8 cellular contexts compared by ENCODE assay signal in the genomic region with DNA sequence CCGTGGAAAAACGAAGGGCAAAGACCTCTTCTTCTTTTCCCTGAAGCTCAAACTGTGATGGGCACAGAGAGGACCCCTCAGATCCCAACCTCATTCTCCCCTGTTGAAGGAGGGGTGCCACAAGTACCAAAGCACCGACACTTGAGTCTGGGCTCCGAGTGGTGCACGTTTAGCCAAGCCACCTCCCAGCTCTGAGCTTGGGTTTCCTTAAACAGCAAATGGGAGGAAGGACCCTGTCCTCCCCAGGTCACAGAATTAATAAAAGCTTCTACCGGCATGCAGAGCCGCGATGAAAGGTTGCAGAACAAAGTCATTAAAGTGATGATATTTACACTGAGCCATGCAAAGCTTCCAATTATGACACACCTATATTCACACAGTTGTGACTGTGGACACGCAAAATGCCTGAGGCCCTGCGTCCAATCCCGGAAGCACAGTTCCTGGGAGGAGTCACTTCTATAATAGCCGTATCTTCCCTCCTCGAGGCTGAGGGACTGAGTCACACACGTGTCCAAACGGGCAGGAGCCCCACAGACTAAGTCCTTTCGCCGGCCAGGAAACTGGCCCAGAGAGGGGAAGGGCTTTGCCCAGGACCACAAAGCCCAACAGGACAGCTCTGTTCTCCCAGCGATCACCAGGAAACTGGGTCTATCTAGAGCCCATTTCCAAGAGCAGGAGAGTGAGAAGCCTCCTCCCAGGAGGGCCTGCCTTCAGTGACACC. TPM values are rescaled to one million over a fixed set of nuclear protein-coding genes. Genes with fewer than 3 reads are reported as not detected.
DNase-seq lines count a peak whose midpoint lies in the region; ATAC-seq and TF ChIP-seq lines count a peak whose summit lies in the region.

No MANE protein-coding gene starts in this region.

- intact Hi-C loops in left ventricle myocardium inferior (cut with micrococcal nuclease), result no loop called here

- H3K4me3 Mint-ChIP-seq in T-helper 2 cell treated with Interferon-gamma antibody and Interleukin-4, amounts not matched to agents 5 μg/mL and 100 μg/mL, for 36 hours, result peak overlapping the region; percentile 85
- peak overlapping the region; percentile 73 for H3K4me3 Mint-ChIP-seq in progenitor cell of endocrine pancreas (ENCODE audit: low read depth)

- peak overlapping the region; percentile 83 for H3K4me3 ChIP-seq in left ventricle myocardium inferior

- H3K4me1 Mint-ChIP-seq in T-helper 2 cell treated with Interferon-gamma antibody and Interleukin-4, amounts not matched to agents 5 μg/mL and 100 μg/mL, for 36 hours (ENCODE audit: low read depth), result peaks cover 34% of the 10 kb centered on the region
- peaks cover 29% of the 10 kb centered on the region for H3K4me1 Mint-ChIP-seq in progenitor cell of endocrine pancreas (ENCODE audit: low read depth)

- peaks cover 2% of the 10 kb centered on the region for H3K36me3 Mint-ChIP-seq in T-helper 2 cell treated with Interferon-gamma antibody and Interleukin-4, amounts not matched to agents 5 μg/mL and 100 μg/mL, for 36 hours (ENCODE audit: low read depth)
- peaks cover 1% of the 10 kb centered on the region for H3K36me3 Mint-ChIP-seq in progenitor cell of endocrine pancreas (ENCODE audit: insufficient read depth)

- ATAC-seq in HG02938 (IDR thresholded peaks at IDR 0.05; ENCODE audit: unreplicated experiment), result no peak

- H3K27ac Mint-ChIP-seq in T-helper 2 cell treated with Interferon-gamma antibody and Interleukin-4, amounts not matched to agents 5 μg/mL and 100 μg/mL, for 36 hours, result peak overlapping the region; percentile 89
- H3K27ac Mint-ChIP-seq in progenitor cell of endocrine pancreas, result peak overlapping the region; percentile 96

- DNase-seq in T-helper 2 cell treated with Interferon-gamma antibody and Interleukin-4, amounts not matched to agents 5 μg/mL and 100 μg/mL, for 36 hours (ENCODE audit: low spot score), result no peak
- DNase-seq in T-helper 2 cell, result no peak
- DNase-seq in NCI-H226, result peak; percentile 74
- DNase-seq in left ventricle myocardium inferior, result peak; percentile 63
- DNase-seq in progenitor cell of endocrine pancreas (ENCODE audit: low spot score, unreplicated experiment), result no peak
- no peak for DNase-seq in GM13976 (ENCODE audit: low spot score)

- TF ChIP-seq CTCF in left ventricle myocardium inferior (IDR thresholded peaks at IDR 0.05; ENCODE audit: borderline replicate concordance) (no peak), progenitor cell of endocrine pancreas (IDR thresholded peaks at IDR 0.05; ENCODE audit: unreplicated experiment) (no peak), GM13976 (IDR thresholded peaks at IDR 0.05; ENCODE audit: borderline replicate concordance, control extremely low read depth, extremely low read depth, insufficient read depth, missing control alignments) (no peak)

- WGBS in adipose tissue, 3 donors, result 8 to 29% (median 15%) methylated on average over 17 to 18 of the region's 18 CpGs

- H3K27ac ChIP-seq in adipose tissue (ENCODE audit: low read depth, low read length) (peak overlapping the region; percentile 79), left ventricle myocardium inferior (replicated peaks) (peak overlapping the region; percentile 98)

- H3K9me3 Mint-ChIP-seq in T-helper 2 cell treated with Interferon-gamma antibody and Interleukin-4, amounts not matched to agents 5 μg/mL and 100 μg/mL, for 36 hours, result no peaks in the 10 kb centered on the region
- H3K9me3 Mint-ChIP-seq in progenitor cell of endocrine pancreas (ENCODE audit: low read depth), result no peaks in the 10 kb centered on the region

- no peaks in the 10 kb centered on the region for H3K9me3 ChIP-seq in left ventricle myocardium inferior (replicated peaks)

- no peaks in the 10 kb centered on the region for H3K27me3 Mint-ChIP-seq in T-helper 2 cell treated with Interferon-gamma antibody and Interleukin-4, amounts not matched to agents 5 μg/mL and 100 μg/mL, for 36 hours (ENCODE audit: low read depth)
- peaks cover 6% of the 10 kb centered on the region for H3K27me3 Mint-ChIP-seq in progenitor cell of endocrine pancreas

- peaks cover 57% of the 10 kb centered on the region for H3K4me1 ChIP-seq in left ventricle myocardium inferior

- H3K36me3 ChIP-seq in left ventricle myocardium inferior, result no peaks in the 10 kb centered on the region

- H3K27me3 ChIP-seq in left ventricle myocardium inferior (ENCODE audit: low read depth), result no peaks in the 10 kb centered on the region

- in situ Hi-C loops in GM13976 (cut with MboI; ENCODE audit: low sequenced_read_pairs, unreplicated experiment), result no loop called here

RNA-seq across cellular contexts. Expression of a gene that starts 0.9 kb away (rescaled TPM):
- 100 to 1,000 TPM in 2 of 3 donors, 10 to 100 TPM in 1; 77.8 to 139 (median 123) TPM for polyA plus RNA-seq in adipose tissue
- 76.1 TPM for total RNA-seq in left ventricle myocardium inferior
- 246 and 250 TPM in 2 replicates for total RNA-seq in progenitor cell of endocrine pancreas

RNA-seq across cellular contexts. Expression of a gene that starts 45.3 kb away (rescaled TPM):
- polyA plus RNA-seq in adipose tissue, result 10 to 100 TPM; 14.0 to 50.2 (median 37.3) TPM
- total RNA-seq in left ventricle myocardium inferior (50.6 TPM), progenitor cell of endocrine pancreas (67.3 and 71.7 TPM in 2 replicates)

Comparison
In these comparisons a context has a peak if more than half of its experiments do, and no peak if none do; other contexts are left out.
1. DNase-seq: peak in NCI-H226 (single experiment) and left ventricle myocardium inferior (single experiment); none in T-helper 2 cell treated with Interferon-gamma antibody and Interleukin-4, amounts not matched to agents 5 μg/mL and 100 μg/mL, for 36 hours (single experiment), T-helper 2 cell (0 of 5), progenitor cell of endocrine pancreas (single experiment) and GM13976 (single experiment).